In genomic region chr19:3434630-3435553, GRCh38 we compare ENCODE assay signal across 8 cellular contexts. TPM values are rescaled to one million over a fixed set of nuclear protein-coding genes. Genes with fewer than 3 reads are reported as not detected.
DNase-seq lines count a peak whose midpoint lies in the region; ATAC-seq and TF ChIP-seq lines count a peak whose summit lies in the region.

No MANE protein-coding gene starts in this region.

- H3K36me3 Mint-ChIP-seq in progenitor cell of endocrine pancreas (ENCODE audit: insufficient read depth): peaks cover 2% of the 10 kb centered on the region

- H3K27me3 ChIP-seq in upper lobe of right lung: no peaks in the 10 kb centered on the region

- peaks cover 2% of the 10 kb centered on the region for H3K27me3 Mint-ChIP-seq in progenitor cell of endocrine pancreas

- peak; percentile 98 to 100 (median 99) for DNase-seq in NCI-H1417 (lab: John Stamatoyannopoulos, UW)
- peak; percentile 84 to 98 (median 91) for DNase-seq in T-helper 1 cell
- peak; percentile 61 to 95 (median 90) for DNase-seq in amygdala (lab: John Stamatoyannopoulos, UW)
- DNase-seq in left ventricle myocardium superior: peak; percentile 97
- DNase-seq in progenitor cell of endocrine pancreas (ENCODE audit: low spot score, unreplicated experiment): peak; percentile 90
- DNase-seq in upper lobe of right lung: peak; percentile 98

- peak overlapping the region; percentile 84 for H3K27ac ChIP-seq in upper lobe of right lung

- peak overlapping the region; percentile 99 for H3K27ac Mint-ChIP-seq in progenitor cell of endocrine pancreas

- peaks cover 3% of the 10 kb centered on the region for H3K4me1 Mint-ChIP-seq in progenitor cell of endocrine pancreas (ENCODE audit: low read depth)

- H3K4me3 ChIP-seq in GM08714 (ENCODE audit: low read length): peak overlapping the region; percentile 75
- H3K4me3 ChIP-seq in upper lobe of right lung: peak overlapping the region; percentile 55

- no peaks in the 10 kb centered on the region for H3K9me3 Mint-ChIP-seq in progenitor cell of endocrine pancreas (ENCODE audit: low read depth)

- H3K36me3 ChIP-seq in upper lobe of right lung: peaks cover 42% of the 10 kb centered on the region

- peak overlapping the region; percentile 98 for H3K4me3 Mint-ChIP-seq in progenitor cell of endocrine pancreas (ENCODE audit: low read depth)

- peaks cover 21% of the 10 kb centered on the region for H3K4me1 ChIP-seq in upper lobe of right lung

- TF ChIP-seq CTCF in progenitor cell of endocrine pancreas (IDR thresholded peaks at IDR 0.05; ENCODE audit: unreplicated experiment) (no peak), upper lobe of right lung (IDR thresholded peaks at IDR 0.05) (no peak)

- no peaks in the 10 kb centered on the region for H3K9me3 ChIP-seq in upper lobe of right lung

- intact Hi-C loops in left ventricle myocardium superior (cut with micrococcal nuclease): no loop called here
- intact Hi-C loops in upper lobe of right lung (cut with DNase I): loop anchor here (5.0 to 10.0 kb wide), 2 partner anchors 70 to 108 kb away; partner anchors contain the start of gene NFIC

- ATAC-seq in HG02610 (IDR thresholded peaks at IDR 0.05; ENCODE audit: unreplicated experiment) (peak; percentile 77), left ventricle myocardium superior (peak; percentile 95), upper lobe of right lung (peak; percentile 99)

RNA-seq across cellular contexts. Expression of gene SMIM24, which starts 45.4 kb away (rescaled TPM):
- total RNA-seq in left ventricle myocardium superior (not detected), progenitor cell of endocrine pancreas (1.3 and 1.6 TPM in 2 replicates), upper lobe of right lung (not detected)

RNA-seq across cellular contexts. Expression of gene SMIM44, which starts 48.3 kb away (rescaled TPM):
- total RNA-seq in left ventricle myocardium superior (not detected), progenitor cell of endocrine pancreas (not detected in 2 replicates), upper lobe of right lung (not detected)

Comparison
In these comparisons a context has a peak if more than half of its experiments do, and no peak if none do; other contexts are left out.
1. Peak in every context shown above with its lines: DNase-seq, ATAC-seq, H3K4me3 ChIP-seq and H3K27ac ChIP-seq.